In the genomic region with DNA sequence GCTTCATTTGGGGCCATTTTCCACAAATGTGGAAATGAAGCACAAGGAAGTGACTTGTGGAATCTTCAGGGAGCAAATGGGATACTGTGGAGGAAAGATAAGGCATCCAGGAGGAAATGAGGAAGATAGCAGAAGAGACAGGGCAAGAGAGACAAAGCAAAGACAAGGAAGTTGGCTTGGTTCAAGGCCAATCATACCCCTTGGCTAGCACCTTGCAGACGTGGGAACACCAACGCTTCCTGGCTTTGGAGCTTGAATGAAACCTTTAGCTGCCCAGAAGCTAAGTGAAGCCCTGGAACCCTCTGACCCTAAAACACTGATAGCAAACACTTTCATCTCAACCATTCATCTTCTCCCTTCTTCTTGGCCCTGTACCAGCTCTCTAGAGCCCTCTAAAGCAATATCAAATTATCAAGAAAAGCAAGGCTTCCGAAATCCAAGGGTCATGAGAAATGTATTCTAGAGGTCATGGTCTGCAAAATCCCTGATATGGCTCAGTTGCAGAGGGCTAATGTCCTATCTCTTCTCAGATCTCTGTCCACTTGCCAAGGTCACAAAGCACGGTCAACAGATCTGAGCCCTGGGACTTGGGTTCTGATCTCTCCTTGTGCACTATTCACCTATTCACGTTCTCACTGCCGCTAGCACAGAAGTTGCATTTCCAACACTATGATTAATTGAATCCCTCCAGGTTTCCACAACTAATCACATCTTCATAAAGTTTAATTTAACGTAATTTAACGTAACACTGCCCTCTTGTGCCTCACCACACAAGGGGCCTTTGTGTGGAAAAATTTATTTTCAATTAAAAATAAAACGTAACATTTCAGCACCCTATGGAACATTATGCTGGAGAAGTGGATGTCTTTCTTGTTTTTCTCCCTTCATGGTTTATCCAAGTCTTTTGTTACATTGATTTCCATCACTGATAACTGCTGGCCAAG, we compare ENCODE assay signal across 9 cellular contexts.
DNase-seq lines count a peak whose midpoint lies in the region; ATAC-seq and TF ChIP-seq lines count a peak whose summit lies in the region.
"Had no signal": no experiment of that assay in that cellular context is flagged by ENCODE, and none has a peak within 500 bp of the region (broad histone marks: within the 10 kb centered on the region; RNA-seq: fewer than 3 reads in every experiment).

No MANE protein-coding gene starts in this region.

- TF ChIP-seq POLR2A in adrenal gland (IDR thresholded peaks at IDR 0.05) (no peak), sigmoid colon (IDR thresholded peaks at IDR 0.05) (no peak)

- WGBS in GM23248 (ENCODE audit: low coverage in 1 of 2, low lambda C conversion rate in 2 of 2, missing lambda C conversion rate in 2 of 2), 2 experiments = 29% methylated on average over 9 of the region's 9 CpGs
- WGBS in adrenal gland, 4 donors = 30 to 40% (median 38%) methylated on average over 9 of the region's 9 CpGs
- 60 to 66% methylated on average over 9 of the region's 9 CpGs for WGBS in sigmoid colon, 2 donors

- H3K9ac ChIP-seq in GM23248 = no peak overlapping the region

- H3K9me3 ChIP-seq in GM23248 (ENCODE audit: low read depth) = no peaks in the 10 kb centered on the region
- no peaks in the 10 kb centered on the region for H3K9me3 ChIP-seq in adrenal gland (replicated peaks in 1 of 3)
- H3K9me3 ChIP-seq in sigmoid colon = no peaks in the 10 kb centered on the region

- H3K4me3 ChIP-seq in GM23248 = no peak overlapping the region
- no peak overlapping the region for H3K4me3 ChIP-seq in adrenal gland
- H3K4me3 ChIP-seq in sigmoid colon = no peak overlapping the region

- TF ChIP-seq EP300 in sigmoid colon (IDR thresholded peaks at IDR 0.05) = no peak

- ATAC-seq in HG03354 (IDR thresholded peaks at IDR 0.05; ENCODE audit: poor library complexity, severe bottlenecking, unreplicated experiment) = no peak

- H3K4me2 ChIP-seq in GM23248 (ENCODE audit: unreplicated experiment) = no peak overlapping the region

- H3K27ac ChIP-seq in GM23248 (no peak overlapping the region), adrenal gland (no peak overlapping the region), sigmoid colon (no peak overlapping the region)

- H3K36me3 ChIP-seq in GM23248 (ENCODE audit: low read depth) (no peaks in the 10 kb centered on the region), adrenal gland (replicated peaks in 1 of 2) (no peaks in the 10 kb centered on the region), sigmoid colon (no peaks in the 10 kb centered on the region)

- no peaks in the 10 kb centered on the region for H3F3A ChIP-seq in GM23248 (ENCODE audit: insufficient read depth)

- H3K79me2 ChIP-seq in GM23248 (ENCODE audit: insufficient read depth) = no peaks in the 10 kb centered on the region

- in situ Hi-C loops in GM23248 (cut with MboI) = loop anchor here (10.0 kb wide), 1 partner anchor 711 kb away; no protein-coding TSS in a partner anchor

- H4K20me1 ChIP-seq in GM23248 (ENCODE audit: insufficient read depth) = no peaks in the 10 kb centered on the region

- no peaks in the 10 kb centered on the region for H3K9me2 ChIP-seq in GM23248 (ENCODE audit: insufficient read depth)

- no peaks in the 10 kb centered on the region for H3K4me1 ChIP-seq in GM23248 (ENCODE audit: insufficient read depth)
- peaks cover 0 to 19% of the 10 kb centered on the region in 2 donors for H3K4me1 ChIP-seq in adrenal gland (replicated peaks in 1 of 2)
- peaks cover 0 to 9% (median 7%) of the 10 kb centered on the region in 4 donors for H3K4me1 ChIP-seq in sigmoid colon

- intact Hi-C loops in adrenal gland (cut with DNase I) (no loop called here), sigmoid colon (cut with DNase I) (loop anchor here (1.0 to 5.0 kb wide), 2 partner anchors 558 to 712 kb away; a partner anchor contains a TSS)

- 0 out of 2 replicates have a peak, but pooled peaks cover 11% of the 10 kb centered on the region for H3K27me3 ChIP-seq in GM23248 (replicated peaks; ENCODE audit: insufficient read depth)
- no peaks in the 10 kb centered on the region for H3K27me3 ChIP-seq in adrenal gland
- H3K27me3 ChIP-seq in sigmoid colon = no peaks in the 10 kb centered on the region

- TF ChIP-seq CTCF in adrenal gland (IDR thresholded peaks at IDR 0.05) = peak in 4 of 6 experiments; percentile 21 to 54 (median 35)
- peak in 3 of 4 experiments; percentile 27 to 51 (median 43) for TF ChIP-seq CTCF in sigmoid colon (IDR thresholded peaks at IDR 0.05)

- peak; percentile 37 for DNase-seq in GM23248
- peak in 2 of 7 donors; percentile 2 to 9 for DNase-seq in adrenal gland
- DNase-seq in foreskin melanocyte = peak; percentile 15
- no peak for DNase-seq in sigmoid colon
- DNase-seq in stimulated activated CD4-positive, alpha-beta T cell treated with anti-CD3 and anti-CD28 coated beads, Interleukin-4, amount 100 ng/mL, for 24 hours = no peak
- DNase-seq in NCI-H2029 (lab: John Stamatoyannopoulos, UW) = no peak
- DNase-seq in ureter (ENCODE audit: low spot score) = no peak
- DNase-seq: NCI-H1417 had no signal

- no peak overlapping the region for H2AFZ ChIP-seq in GM23248

Comparison
In these comparisons a context has a peak if more than half of its experiments do, and no peak if none do; other contexts are left out.
1. DNase-seq: peak in GM23248 (single experiment) and foreskin melanocyte (single experiment); none in sigmoid colon (single experiment), stimulated activated CD4-positive, alpha-beta T cell treated with anti-CD3 and anti-CD28 coated beads, Interleukin-4, amount 100 ng/mL, for 24 hours (single experiment), NCI-H2029 (single experiment) and ureter (single experiment).